In the genomic region with DNA sequence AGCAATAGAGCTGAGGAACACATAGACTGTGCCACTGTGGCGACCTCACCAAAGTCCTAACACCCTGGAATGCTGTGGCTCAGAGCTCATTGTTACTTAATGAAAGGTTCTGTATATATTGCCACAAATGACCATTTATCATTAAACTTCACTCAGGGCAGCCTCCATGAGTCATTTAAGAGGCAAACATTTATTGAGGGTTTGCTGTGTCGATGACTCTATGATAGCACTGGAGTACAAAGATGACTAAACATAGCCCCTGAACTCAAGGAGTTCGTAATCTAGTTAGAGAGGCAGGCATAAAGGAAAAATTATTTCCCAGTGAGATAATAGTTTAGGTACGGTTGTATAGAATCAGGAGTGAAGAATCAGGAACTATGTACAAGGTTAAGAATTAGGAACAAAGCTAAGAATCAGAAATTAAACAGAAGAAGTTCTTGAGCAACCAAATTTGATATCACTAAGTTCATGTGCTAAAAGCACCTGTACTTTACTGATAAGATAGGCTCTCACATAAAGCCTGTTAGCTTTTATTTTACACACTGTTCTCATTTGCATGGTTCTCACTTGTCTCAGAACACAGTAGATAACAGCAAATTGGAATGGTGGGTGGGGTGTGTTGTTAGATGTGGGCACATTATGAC, we compare ENCODE assay signal across 1 cellular context.
TF ChIP-seq lines count a peak whose summit lies in the region.

No MANE protein-coding gene starts in this region.

TF ChIP-seq in HepG2, 621 proteins besides CTCF, POLR2A, EP300 and RAD21:
- TF ChIP-seq SMC3 (IDR thresholded peaks at IDR 0.05; ENCODE audit: low read length) (no peak), AGO2 (optimal IDR thresholded peaks at IDR 0.05; ENCODE audit: low read depth, low read length) (no peak), NFE2L1 (CRISPR knock-in tag; IDR thresholded peaks at IDR 0.05; ENCODE audit: borderline replicate concordance) (no peak), STAG1 (CRISPR knock-in tag; IDR thresholded peaks at IDR 0.05) (no peak), ZNF501 (CRISPR knock-in tag; IDR thresholded peaks at IDR 0.05) (no peak), ZNF605 (CRISPR knock-in tag; IDR thresholded peaks at IDR 0.05) (no peak), KMT2A (CRISPR knock-in tag; IDR thresholded peaks at IDR 0.05) (no peak), CBX2 (IDR thresholded peaks at IDR 0.05; ENCODE audit: low read depth, low read length) (no peak), CBX2 (CRISPR knock-in tag; IDR thresholded peaks at IDR 0.05; ENCODE audit: low read depth) (no peak), PRMT3 (CRISPR knock-in tag; IDR thresholded peaks at IDR 0.05; ENCODE audit: borderline replicate concordance, low read depth) (no peak)
- TF ChIP-seq, protein P1, sequence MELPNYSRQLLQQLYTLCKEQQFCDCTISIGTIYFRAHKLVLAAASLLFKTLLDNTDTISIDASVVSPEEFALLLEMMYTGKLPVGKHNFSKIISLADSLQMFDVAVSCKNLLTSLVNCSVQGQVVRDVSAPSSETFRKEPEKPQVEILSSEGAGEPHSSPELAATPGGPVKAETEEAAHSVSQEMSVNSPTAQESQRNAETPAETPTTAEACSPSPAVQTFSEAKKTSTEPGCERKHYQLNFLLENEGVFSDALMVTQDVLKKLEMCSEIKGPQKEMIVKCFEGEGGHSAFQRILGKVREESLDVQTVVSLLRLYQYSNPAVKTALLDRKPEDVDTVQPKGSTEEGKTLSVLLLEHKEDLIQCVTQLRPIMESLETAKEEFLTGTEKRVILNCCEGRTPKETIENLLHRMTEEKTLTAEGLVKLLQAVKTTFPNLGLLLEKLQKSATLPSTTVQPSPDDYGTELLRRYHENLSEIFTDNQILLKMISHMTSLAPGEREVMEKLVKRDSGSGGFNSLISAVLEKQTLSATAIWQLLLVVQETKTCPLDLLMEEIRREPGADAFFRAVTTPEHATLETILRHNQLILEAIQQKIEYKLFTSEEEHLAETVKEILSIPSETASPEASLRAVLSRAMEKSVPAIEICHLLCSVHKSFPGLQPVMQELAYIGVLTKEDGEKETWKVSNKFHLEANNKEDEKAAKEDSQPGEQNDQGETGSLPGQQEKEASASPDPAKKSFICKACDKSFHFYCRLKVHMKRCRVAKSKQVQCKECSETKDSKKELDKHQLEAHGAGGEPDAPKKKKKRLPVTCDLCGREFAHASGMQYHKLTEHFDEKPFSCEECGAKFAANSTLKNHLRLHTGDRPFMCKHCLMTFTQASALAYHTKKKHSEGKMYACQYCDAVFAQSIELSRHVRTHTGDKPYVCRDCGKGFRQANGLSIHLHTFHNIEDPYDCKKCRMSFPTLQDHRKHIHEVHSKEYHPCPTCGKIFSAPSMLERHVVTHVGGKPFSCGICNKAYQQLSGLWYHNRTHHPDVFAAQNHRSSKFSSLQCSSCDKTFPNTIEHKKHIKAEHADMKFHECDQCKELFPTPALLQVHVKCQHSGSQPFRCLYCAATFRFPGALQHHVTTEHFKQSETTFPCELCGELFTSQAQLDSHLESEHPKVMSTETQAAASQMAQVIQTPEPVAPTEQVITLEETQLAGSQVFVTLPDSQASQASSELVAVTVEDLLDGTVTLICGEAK (IDR thresholded peaks at IDR 0.05) = no peak
- TF ChIP-seq, protein P1 (CRISPR knock-in tag; IDR thresholded peaks at IDR 0.05) = no peak
- TF ChIP-seq, protein P2, sequence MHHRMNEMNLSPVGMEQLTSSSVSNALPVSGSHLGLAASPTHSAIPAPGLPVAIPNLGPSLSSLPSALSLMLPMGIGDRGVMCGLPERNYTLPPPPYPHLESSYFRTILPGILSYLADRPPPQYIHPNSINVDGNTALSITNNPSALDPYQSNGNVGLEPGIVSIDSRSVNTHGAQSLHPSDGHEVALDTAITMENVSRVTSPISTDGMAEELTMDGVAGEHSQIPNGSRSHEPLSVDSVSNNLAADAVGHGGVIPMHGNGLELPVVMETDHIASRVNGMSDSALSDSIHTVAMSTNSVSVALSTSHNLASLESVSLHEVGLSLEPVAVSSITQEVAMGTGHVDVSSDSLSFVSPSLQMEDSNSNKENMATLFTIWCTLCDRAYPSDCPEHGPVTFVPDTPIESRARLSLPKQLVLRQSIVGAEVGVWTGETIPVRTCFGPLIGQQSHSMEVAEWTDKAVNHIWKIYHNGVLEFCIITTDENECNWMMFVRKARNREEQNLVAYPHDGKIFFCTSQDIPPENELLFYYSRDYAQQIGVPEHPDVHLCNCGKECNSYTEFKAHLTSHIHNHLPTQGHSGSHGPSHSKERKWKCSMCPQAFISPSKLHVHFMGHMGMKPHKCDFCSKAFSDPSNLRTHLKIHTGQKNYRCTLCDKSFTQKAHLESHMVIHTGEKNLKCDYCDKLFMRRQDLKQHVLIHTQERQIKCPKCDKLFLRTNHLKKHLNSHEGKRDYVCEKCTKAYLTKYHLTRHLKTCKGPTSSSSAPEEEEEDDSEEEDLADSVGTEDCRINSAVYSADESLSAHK (CRISPR knock-in tag; IDR thresholded peaks at IDR 0.05; ENCODE audit: borderline replicate concordance) = no peak
- TF ChIP-seq, protein P3, sequence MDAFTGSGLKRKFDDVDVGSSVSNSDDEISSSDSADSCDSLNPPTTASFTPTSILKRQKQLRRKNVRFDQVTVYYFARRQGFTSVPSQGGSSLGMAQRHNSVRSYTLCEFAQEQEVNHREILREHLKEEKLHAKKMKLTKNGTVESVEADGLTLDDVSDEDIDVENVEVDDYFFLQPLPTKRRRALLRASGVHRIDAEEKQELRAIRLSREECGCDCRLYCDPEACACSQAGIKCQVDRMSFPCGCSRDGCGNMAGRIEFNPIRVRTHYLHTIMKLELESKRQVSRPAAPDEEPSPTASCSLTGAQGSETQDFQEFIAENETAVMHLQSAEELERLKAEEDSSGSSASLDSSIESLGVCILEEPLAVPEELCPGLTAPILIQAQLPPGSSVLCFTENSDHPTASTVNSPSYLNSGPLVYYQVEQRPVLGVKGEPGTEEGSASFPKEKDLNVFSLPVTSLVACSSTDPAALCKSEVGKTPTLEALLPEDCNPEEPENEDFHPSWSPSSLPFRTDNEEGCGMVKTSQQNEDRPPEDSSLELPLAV (CRISPR knock-in tag; conservative IDR thresholded peaks at IDR 0.05; ENCODE audit: low read depth) = no peak
TF ChIP-seq in HepG2: peak in this region for 0.
